In genomic region chr20:23636908-23637281, GRCh38 we compare ENCODE assay signal across 10 cellular contexts. TPM values are rescaled to one million over a fixed set of nuclear protein-coding genes. Genes with fewer than 3 reads are reported as not detected.
DNase-seq lines count a peak whose midpoint lies in the region; ATAC-seq and TF ChIP-seq lines count a peak whose summit lies in the region.
"Had no signal": no experiment of that assay in that cellular context is flagged by ENCODE, and none has a peak within 500 bp of the region (broad histone marks: within the 10 kb centered on the region; RNA-seq: fewer than 3 reads in every experiment).

No MANE protein-coding gene starts in this region.

- no peak for TF ChIP-seq CTCF in HCT116 (IDR thresholded peaks at IDR 0.05 in 2 of 3, conservative IDR thresholded peaks at IDR 0.05 in 1 of 3; ENCODE audit: borderline replicate concordance in 1 of 3, insufficient read depth in 1 of 3, low read depth in 2 of 3, low read length in 2 of 3)
- no peak for TF ChIP-seq CTCF in smooth muscle cell (IDR thresholded peaks at IDR 0.05; ENCODE audit: borderline replicate concordance, insufficient read depth, poor library complexity, severe bottlenecking)

- H3K4me3 ChIP-seq in HCT116 (replicated peaks in 1 of 2; ENCODE audit: low read depth in 1 of 2, low read length in 2 of 2) (peak overlapping the region; percentile 77 to 91), adipocyte (ENCODE audit: low read length) (peak overlapping the region; percentile 93), iPS-18c (ENCODE audit: insufficient read depth, low read depth, low read length) (peak overlapping the region; percentile 82), smooth muscle cell (peak overlapping the region; percentile 91)

- H4K20me1 ChIP-seq in HCT116 (ENCODE audit: insufficient read depth) (no peaks in the 10 kb centered on the region), smooth muscle cell (ENCODE audit: low read depth) (peaks cover 20% of the 10 kb centered on the region)

- H3K9ac ChIP-seq in HCT116 (ENCODE audit: low read length) (peak overlapping the region; percentile 88), adipocyte (ENCODE audit: low read length) (peak overlapping the region; percentile 97), smooth muscle cell (ENCODE audit: low read depth) (peak overlapping the region; percentile 85)

- ATAC-seq in HCT116 (no peak), esophagus mucosa (no peak)

- POLR2A ChIA-PET in HCT116 (lab: Charles Lee) = interaction anchor here (1.4 to 1.5 kb wide), 2 partner anchors 8 to 14 kb away, joined by 5 read pairs; no protein-coding TSS in a partner anchor

- H2AFZ ChIP-seq in HCT116 (ENCODE audit: low read depth, low read length, poor library complexity, severe bottlenecking) (no peak overlapping the region), smooth muscle cell (ENCODE audit: low read depth) (peak overlapping the region; percentile 95)

- H3K79me2 ChIP-seq in HCT116 (ENCODE audit: insufficient read depth, low read length) (peaks cover 21% of the 10 kb centered on the region), smooth muscle cell (ENCODE audit: low read depth) (peaks cover 3% of the 10 kb centered on the region)

- no peaks in the 10 kb centered on the region for H3K9me3 ChIP-seq in HCT116 (ENCODE audit: control insufficient read depth in 1 of 2, insufficient read depth in 1 of 2, low read depth in 1 of 2, low read length in 2 of 2)
- no peaks in the 10 kb centered on the region for H3K9me3 ChIP-seq in adipocyte (ENCODE audit: control insufficient read depth, low read length)
- H3K9me3 ChIP-seq in iPS-18c (ENCODE audit: control insufficient read depth, insufficient read depth, low read length) = no peaks in the 10 kb centered on the region
- H3K9me3 ChIP-seq in smooth muscle cell (replicated peaks; ENCODE audit: low read depth) = no peaks in the 10 kb centered on the region

- H3K27me3 ChIP-seq in HCT116 (ENCODE audit: insufficient read depth, low read length) = no peaks in the 10 kb centered on the region
- no peaks in the 10 kb centered on the region for H3K27me3 ChIP-seq in adipocyte (replicated peaks; ENCODE audit: control insufficient read depth, insufficient read depth, low read length)
- H3K27me3 ChIP-seq in smooth muscle cell (ENCODE audit: low read depth) = no peaks in the 10 kb centered on the region

- 50% methylated on average over 4 of the region's 4 CpGs for WGBS in smooth muscle cell (ENCODE audit: low lambda C conversion rate)

- RAD21 ChIA-PET in HCT116 (lab: Charles Lee; ENCODE audit: low non-redundant PET in 1 of 2, low total read pairs in 2 of 2, uncharacterized antibody in 2 of 2, unreplicated experiment in 2 of 2) = no interaction called here

- peak overlapping the region; percentile 86 for H3K27ac ChIP-seq in HCT116 (ENCODE audit: low read depth, low read length)
- H3K27ac ChIP-seq in smooth muscle cell (ENCODE audit: low read depth) = peak overlapping the region; percentile 19

- TF ChIP-seq RAD21 in HCT116 (IDR thresholded peaks at IDR 0.05; ENCODE audit: low read depth) = no peak

- DNase-seq in HCT116 (ENCODE audit: low read depth, low spot score) = no peak
- DNase-seq in adipocyte (ENCODE audit: low read depth) = no peak
- DNase-seq in smooth muscle cell (lab: John Stamatoyannopoulos, UW; ENCODE audit: unreplicated experiment) = no peak
- DNase-seq in NCI-H524 (lab: John Stamatoyannopoulos, UW) = no peak
- DNase-seq in NCI-H2081 treated with DMSO at 0.1 percent for 48 hours (lab: John Stamatoyannopoulos, UW) = no peak
- no peak for DNase-seq in T-helper 1 cell
- DNase-seq: NCI-H2171 treated with DMSO at 0.1 percent for 48 hours; stimulated activated CD4-positive, alpha-beta T cell treated with anti-CD3 and anti-CD28 coated beads, Interleukin-4, amount 100 ng/mL, for 24 hours had no signal

- peak overlapping the region; percentile 97 for H3K4me2 ChIP-seq in HCT116 (ENCODE audit: low read length)
- H3K4me2 ChIP-seq in smooth muscle cell = peak overlapping the region; percentile 99

- H3K36me3 ChIP-seq in HCT116 (ENCODE audit: control insufficient read depth in 1 of 2, insufficient read depth in 2 of 2, low read length in 2 of 2) (peaks cover 5% of the 10 kb centered on the region in 2 experiments; a peak in 2 of 4 replicates), adipocyte (ENCODE audit: control insufficient read depth, insufficient read depth, low read length, severe bottlenecking) (peaks cover 33% of the 10 kb centered on the region), smooth muscle cell (ENCODE audit: low read depth) (no peaks in the 10 kb centered on the region)

- H3K4me1 ChIP-seq in HCT116 (ENCODE audit: control insufficient read depth in 1 of 2, insufficient read depth in 2 of 2, low read length in 2 of 2) (peaks cover 27 to 41% of the 10 kb centered on the region in 2 experiments), adipocyte (ENCODE audit: control insufficient read depth, insufficient read depth, low read length) (peaks cover 35% of the 10 kb centered on the region), smooth muscle cell (ENCODE audit: low read depth) (peaks cover 9% of the 10 kb centered on the region)

- intact Hi-C loops in HCT116 (cut with micrococcal nuclease) = loop anchor here (10.0 kb wide), 1 partner anchor 1558 kb away; the partner anchor contains the start of gene ENTPD6

- CTCF ChIA-PET in HCT116 (lab: Charles Lee) = no interaction called here

- TSS peak; percentile 66 for BruUV-seq in HCT116 (replicated peaks; lab: Mats Ljungman, UMichigan)

- peaks cover 7% of the 10 kb centered on the region for H3F3A ChIP-seq in smooth muscle cell (ENCODE audit: low read depth)

- TF ChIP-seq POLR2A in HCT116 (IDR thresholded peaks at IDR 0.05; ENCODE audit: borderline replicate concordance, extremely low read depth, insufficient read depth, insufficient read length) = no peak

- no peaks in the 10 kb centered on the region for H3K9me2 ChIP-seq in HCT116 (ENCODE audit: insufficient read depth)

TF ChIP-seq in HCT116, 20 proteins besides CTCF, POLR2A, EP300 and RAD21:
- TF ChIP-seq YY1 (IDR thresholded peaks at IDR 0.05; ENCODE audit: extremely low read depth, insufficient replicate concordance, low read depth, low read length) (no peak), CBX3 (IDR thresholded peaks at IDR 0.05; ENCODE audit: low read depth) (no peak), ZFX (IDR thresholded peaks at IDR 0.05) (no peak), REST (IDR thresholded peaks at IDR 0.05; ENCODE audit: low read depth) (no peak), CEBPB (IDR thresholded peaks at IDR 0.05; ENCODE audit: low read depth) (no peak), EZH2phosphoT487 (IDR thresholded peaks at IDR 0.05; ENCODE audit: borderline replicate concordance) (no peak), ZNF274 (IDR thresholded peaks at IDR 0.05; ENCODE audit: low read depth, low read length) (no peak), SIN3A (IDR thresholded peaks at IDR 0.05; ENCODE audit: low read depth) (no peak), SP1 (IDR thresholded peaks at IDR 0.05; ENCODE audit: low read depth) (no peak), EZH2 (IDR thresholded peaks at IDR 0.05) (no peak), FOSL1 (IDR thresholded peaks at IDR 0.05; ENCODE audit: low read depth) (no peak), TCF7L2 (IDR thresholded peaks at IDR 0.05; ENCODE audit: borderline replicate concordance, extremely low read depth, insufficient read depth, insufficient read length) (no peak), SRF (IDR thresholded peaks at IDR 0.05; ENCODE audit: low read depth) (no peak), EGR1 (IDR thresholded peaks at IDR 0.05; ENCODE audit: low read depth) (no peak), JUND (IDR thresholded peaks at IDR 0.05) (no peak)
- TF ChIP-seq, protein P1, sequence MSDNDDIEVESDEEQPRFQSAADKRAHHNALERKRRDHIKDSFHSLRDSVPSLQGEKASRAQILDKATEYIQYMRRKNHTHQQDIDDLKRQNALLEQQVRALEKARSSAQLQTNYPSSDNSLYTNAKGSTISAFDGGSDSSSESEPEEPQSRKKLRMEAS (IDR thresholded peaks at IDR 0.05) = no peak

RNA-seq across cellular contexts. Expression of gene CST3, which starts 0.9 kb away (rescaled TPM):
- total RNA-seq in HCT116 (2021; ENCODE audit: unreplicated experiment) (181 TPM), smooth muscle cell (146 and 170 TPM in 2 replicates), esophagus mucosa (292 TPM)
- 265 and 338 TPM in 2 replicates for polyA plus RNA-seq in HCT116 (2012)
- polyA plus RNA-seq in smooth muscle cell = 338 and 410 TPM in 2 replicates

RNA-seq across cellular contexts. Expression of gene CST9, which starts 31.2 kb away (rescaled TPM):
- total RNA-seq in HCT116 (2021; ENCODE audit: unreplicated experiment) (not detected), smooth muscle cell (not detected in 2 replicates), esophagus mucosa (not detected)
- not detected in 2 replicates for polyA plus RNA-seq in HCT116 (2012)
- polyA plus RNA-seq in smooth muscle cell = not detected in 2 replicates

RNA-seq across cellular contexts. Expression of gene CST4, which starts 51.9 kb away (rescaled TPM):
- total RNA-seq in HCT116 (2021; ENCODE audit: unreplicated experiment) = not detected
- not detected in 2 replicates for polyA plus RNA-seq in HCT116 (2012)
- total RNA-seq in smooth muscle cell = not detected in 2 replicates
- not detected in 2 replicates for polyA plus RNA-seq in smooth muscle cell
- total RNA-seq in esophagus mucosa = not detected
